ENCODE assay signal across 17 cellular contexts in genomic region chr5:134088291-134088690, GRCh38. TPM values are rescaled to one million over a fixed set of nuclear protein-coding genes. Genes with fewer than 3 reads are reported as not detected.
DNase-seq lines count a peak whose midpoint lies in the region; TF ChIP-seq lines count a peak whose summit lies in the region.
"Had no signal": no experiment of that assay in that cellular context is flagged by ENCODE, and none has a peak within 500 bp of the region (broad histone marks: within the 10 kb centered on the region; RNA-seq: fewer than 3 reads in every experiment).

No MANE protein-coding gene starts in this region.

- no peak for TF ChIP-seq POLR2A in spleen (IDR thresholded peaks at IDR 0.05)

- no peaks in the 10 kb centered on the region for H3K27me3 ChIP-seq in effector memory CD4-positive, alpha-beta T cell (replicated peaks; ENCODE audit: control insufficient read depth, insufficient read depth, low read length, poor library complexity, severe bottlenecking)
- H3K27me3 ChIP-seq in spleen (replicated peaks in 1 of 7) (no peaks in the 10 kb centered on the region), mesendoderm (ENCODE audit: insufficient read depth, low read length, poor library complexity) (no peaks in the 10 kb centered on the region)
- H3K27me3 ChIP-seq: upper lobe of right lung had no signal

- peak; percentile 17 for DNase-seq in activated naive CD4-positive, alpha-beta T cell treated with anti-CD3 and anti-CD28 coated beads, Interleukin-2, amount 10 ng/mL, durations not matched to agents 7 days and 5 days
- DNase-seq in activated naive CD4-positive, alpha-beta T cell treated with anti-CD3 and anti-CD28 coated beads, Interleukin-2, amount 50 U/mL, for 16 hours = no peak
- DNase-seq in effector memory CD4-positive, alpha-beta T cell = no peak
- DNase-seq in spleen = peak; percentile 48
- DNase-seq in mesendoderm = no peak
- DNase-seq in T-helper 1 cell = no peak
- DNase-seq in HFFc6 = no peak
- DNase-seq: activated CD4-positive, alpha-beta T cell treated with anti-CD3 and anti-CD28 coated beads for 4 hours; amniotic stem cell; Calu3; foreskin melanocyte; GDM1; nucleus accumbens; right cardiac atrium; stimulated activated naive CD8-positive, alpha-beta T cell treated with anti-CD3 and anti-CD28 coated beads, Interleukin-15, amount 100 ng/mL, for 72 hours; upper lobe of right lung had no signal

- CTCF ChIA-PET in activated naive CD4-positive, alpha-beta T cell treated with anti-CD3 and anti-CD28 coated beads, Interleukin-2, amount 10 ng/mL, durations not matched to agents 7 days and 5 days (lab: Charles Lee) = interaction anchor here (0.9 to 4.1 kb wide), 4 partner anchors 12 to 51 kb away, joined by 3 to 29 read pairs (median 8); no protein-coding TSS in a partner anchor

- H3K4me2 ChIP-seq in mesendoderm (ENCODE audit: low read length) = no peak overlapping the region

- H3K27ac Mint-ChIP-seq in activated naive CD4-positive, alpha-beta T cell treated with anti-CD3 and anti-CD28 coated beads, Interleukin-2, amount 10 ng/mL, durations not matched to agents 7 days and 5 days = peak overlapping the region; percentile 95
- H3K27ac Mint-ChIP-seq in HFFc6 = no peak overlapping the region

- H2BK5ac ChIP-seq in mesendoderm (ENCODE audit: low read length) = no peak overlapping the region

- no peak overlapping the region for H2AK5ac ChIP-seq in mesendoderm (ENCODE audit: low read length)

- peaks cover 90% of the 10 kb centered on the region for H3K4me1 Mint-ChIP-seq in activated naive CD4-positive, alpha-beta T cell treated with anti-CD3 and anti-CD28 coated beads, Interleukin-2, amount 10 ng/mL, durations not matched to agents 7 days and 5 days
- no peaks in the 10 kb centered on the region for H3K4me1 Mint-ChIP-seq in HFFc6 (ENCODE audit: low read depth)

- H4K8ac ChIP-seq in mesendoderm (ENCODE audit: low read depth, low read length) = no peak overlapping the region

- H3K4me3 ChIP-seq in effector memory CD4-positive, alpha-beta T cell (ENCODE audit: insufficient read depth, low read depth, low read length, poor library complexity, severe bottlenecking) = no peak overlapping the region
- H3K4me3 ChIP-seq in spleen (no peak overlapping the region), mesendoderm (ENCODE audit: low read length) (no peak overlapping the region)
- H3K4me3 ChIP-seq: upper lobe of right lung had no signal

- no peaks in the 10 kb centered on the region for H3K79me2 ChIP-seq in mesendoderm (ENCODE audit: control insufficient read depth, insufficient read depth, low read length)

- no peak overlapping the region for H2BK15ac ChIP-seq in mesendoderm (replicated peaks; ENCODE audit: low read depth)

- no peak overlapping the region for H3K4me3 Mint-ChIP-seq in activated naive CD4-positive, alpha-beta T cell treated with anti-CD3 and anti-CD28 coated beads, Interleukin-2, amount 10 ng/mL, durations not matched to agents 7 days and 5 days
- no peak overlapping the region for H3K4me3 Mint-ChIP-seq in HFFc6

- H3K27ac ChIP-seq in KOPT-K1 (ENCODE audit: low read depth, low read length, poor library complexity, severe bottlenecking) (peak overlapping the region; percentile 95), spleen (peak overlapping the region in 3 of 8 donors; percentile 34 to 65 (median 56)), mesendoderm (ENCODE audit: low read depth, low read length) (no peak overlapping the region)
- peak overlapping the region; percentile 37 for H3K27ac ChIP-seq in effector memory CD4-positive, alpha-beta T cell (ENCODE audit: insufficient read depth, low read length, poor library complexity, severe bottlenecking)
- H3K27ac ChIP-seq: upper lobe of right lung had no signal

- no peak overlapping the region for H3K9ac ChIP-seq in mesendoderm (ENCODE audit: low read length)

- H3K4ac ChIP-seq in mesendoderm (ENCODE audit: low read depth, low read length) = no peak overlapping the region

- TF ChIP-seq CTCF in spleen (IDR thresholded peaks at IDR 0.05 in 8 of 11, conservative IDR thresholded peaks at IDR 0.05 in 3 of 11) (no peak), HFFc6 (IDR thresholded peaks at IDR 0.05) (no peak)

- intact Hi-C loops in spleen (cut with DNase I; ENCODE audit: low total_unique reads) = no loop called here

- no peak overlapping the region for H3K56ac ChIP-seq in mesendoderm (ENCODE audit: low read length)

- H4K5ac ChIP-seq in mesendoderm (ENCODE audit: low read length) = no peak overlapping the region

- H3K9me3 ChIP-seq in KOPT-K1 (ENCODE audit: insufficient read depth, low read length, poor library complexity, severe bottlenecking) (no peaks in the 10 kb centered on the region), spleen (no peaks in the 10 kb centered on the region)
- no peaks in the 10 kb centered on the region for H3K9me3 ChIP-seq in effector memory CD4-positive, alpha-beta T cell (ENCODE audit: control insufficient read depth, low read length)
- H3K9me3 ChIP-seq: upper lobe of right lung had no signal

- H2BK120ac ChIP-seq in mesendoderm (ENCODE audit: low read depth, low read length) = no peak overlapping the region

- H3K36me3 ChIP-seq in KOPT-K1 (ENCODE audit: insufficient read depth, low read length) (no peaks in the 10 kb centered on the region), spleen (no peaks in the 10 kb centered on the region), mesendoderm (ENCODE audit: control insufficient read depth, insufficient read depth, low read length) (no peaks in the 10 kb centered on the region)
- H3K36me3 ChIP-seq in effector memory CD4-positive, alpha-beta T cell (ENCODE audit: control insufficient read depth, insufficient read depth, low read length) = no peaks in the 10 kb centered on the region
- H3K36me3 ChIP-seq: upper lobe of right lung had no signal

- H3K23ac ChIP-seq in mesendoderm (ENCODE audit: low read length) = no peak overlapping the region

- peaks cover 71% of the 10 kb centered on the region for H3K4me1 ChIP-seq in effector memory CD4-positive, alpha-beta T cell (ENCODE audit: control insufficient read depth, insufficient read depth, low read length, poor library complexity, severe bottlenecking)
- H3K4me1 ChIP-seq in spleen (peaks cover 6 to 40% (median 18%) of the 10 kb centered on the region in 6 donors), mesendoderm (ENCODE audit: control insufficient read depth, low read depth, low read length) (no peaks in the 10 kb centered on the region)
- H3K4me1 ChIP-seq: upper lobe of right lung had no signal

- H3K36me3 Mint-ChIP-seq in activated naive CD4-positive, alpha-beta T cell treated with anti-CD3 and anti-CD28 coated beads, Interleukin-2, amount 10 ng/mL, durations not matched to agents 7 days and 5 days = peaks cover 10% of the 10 kb centered on the region
- H3K36me3 Mint-ChIP-seq in HFFc6 (ENCODE audit: low read depth) = no peaks in the 10 kb centered on the region

- H3K79me1 ChIP-seq in mesendoderm (ENCODE audit: low read length) = no peaks in the 10 kb centered on the region

- peaks cover 20% of the 10 kb centered on the region for H3K27me3 Mint-ChIP-seq in activated naive CD4-positive, alpha-beta T cell treated with anti-CD3 and anti-CD28 coated beads, Interleukin-2, amount 10 ng/mL, durations not matched to agents 7 days and 5 days
- peaks cover 53% of the 10 kb centered on the region for H3K27me3 Mint-ChIP-seq in HFFc6 (ENCODE audit: insufficient read depth)
- H3K27me3 Mint-ChIP-seq: stimulated activated naive CD8-positive, alpha-beta T cell treated with anti-CD3 and anti-CD28 coated beads, Interleukin-15, amount 100 ng/mL, for 72 hours had no signal

- no peak overlapping the region for H3K18ac ChIP-seq in mesendoderm (ENCODE audit: low read length)

- H3K9me3 Mint-ChIP-seq in activated naive CD4-positive, alpha-beta T cell treated with anti-CD3 and anti-CD28 coated beads, Interleukin-2, amount 10 ng/mL, durations not matched to agents 7 days and 5 days = no peaks in the 10 kb centered on the region
- no peaks in the 10 kb centered on the region for H3K9me3 Mint-ChIP-seq in HFFc6
- H3K9me3 Mint-ChIP-seq: stimulated activated naive CD8-positive, alpha-beta T cell treated with anti-CD3 and anti-CD28 coated beads, Interleukin-15, amount 100 ng/mL, for 72 hours had no signal

RNA-seq across cellular contexts. Expression of gene TCF7, which starts 26.2 kb away (rescaled TPM):
- total RNA-seq in spleen = 10 to 100 TPM; 29.0 to 88.3 (median 53.7) TPM
- 10 to 100 TPM; 13.7 to 24.3 (median 18.1) TPM for polyA plus RNA-seq in spleen
- polyA plus RNA-seq in mesendoderm (2013, experiment 1 of 2) = 24.2 TPM
- polyA plus RNA-seq in mesendoderm (2013, experiment 2 of 2) = 22.1 TPM
- 1 to 10 TPM in 5 of 6 experiments, under 1 TPM in 1; 0.99 to 3.9 (median 3.2) TPM for total RNA-seq in HFFc6 (2021; fragmentation: NEBNext Ultra II Directional; extraction: Animal tissue kit (Norgen Biotek cat#: 25700))

Comparison
In these comparisons a context has a peak if more than half of its experiments do, and no peak if none do; other contexts are left out.
1. DNase-seq: peak in activated naive CD4-positive, alpha-beta T cell treated with anti-CD3 and anti-CD28 coated beads, Interleukin-2, amount 10 ng/mL, durations not matched to agents 7 days and 5 days (single experiment) and spleen (single experiment); none in activated naive CD4-positive, alpha-beta T cell treated with anti-CD3 and anti-CD28 coated beads, Interleukin-2, amount 50 U/mL, for 16 hours (single experiment), effector memory CD4-positive, alpha-beta T cell (0 of 3), mesendoderm (single experiment), T-helper 1 cell (0 of 5) and HFFc6 (single experiment).
2. RNA of gene TCF7, which starts 26.2 kb away (total RNA-seq): 29.0 to 88.3 TPM in spleen; 0.99 to 3.9 TPM in HFFc6; every median in the first group is over 4 times any median in the second.